Comparison of ENCODE assay signal across 8 cellular contexts in genomic region chr18:21112543-21113105, GRCh38. TPM values are rescaled to one million over a fixed set of nuclear protein-coding genes. Genes with fewer than 3 reads are reported as not detected.
DNase-seq lines count a peak whose midpoint lies in the region; ATAC-seq and TF ChIP-seq lines count a peak whose summit lies in the region.

No MANE protein-coding gene starts in this region.

- H3K36me3 ChIP-seq in MG63 (peaks cover 6% of the 10 kb centered on the region; the same call in 1 of the 2 replicates), duodenal mucosa (ENCODE audit: control insufficient read depth in 1 of 2, insufficient read depth in 2 of 2, low read length in 2 of 2) (no peaks in the 10 kb centered on the region)

- H3K27ac ChIP-seq in duodenal mucosa (ENCODE audit: low read depth, low read length) = no peak overlapping the region

- no peaks in the 10 kb centered on the region for H3K36me3 Mint-ChIP-seq in CD14-positive monocyte
- H3K36me3 Mint-ChIP-seq in natural killer cell = no peaks in the 10 kb centered on the region

- peak overlapping the region; percentile 95 to 97 for H3K4me3 Mint-ChIP-seq in CD14-positive monocyte
- no peak overlapping the region for H3K4me3 Mint-ChIP-seq in natural killer cell

- intact Hi-C loops in CD14-positive monocyte (cut with micrococcal nuclease) (loop anchor here in 1 of 2 donors (10.0 kb wide), 1 partner anchor 52 kb away; no protein-coding TSS in a partner anchor), natural killer cell (cut with micrococcal nuclease) (loop anchor here (5.0 kb wide), 1 partner anchor 65 kb away; no protein-coding TSS in a partner anchor)

- H3K4me1 ChIP-seq in duodenal mucosa (ENCODE audit: control insufficient read depth in 1 of 2, insufficient read depth in 2 of 2, low read length in 2 of 2) = peaks cover 13 to 16% of the 10 kb centered on the region in 2 donors

- peak overlapping the region; percentile 99 for H3K4me3 ChIP-seq in MG63
- peak overlapping the region; percentile 88 to 93 for H3K4me3 ChIP-seq in duodenal mucosa (ENCODE audit: low read depth in 1 of 2, low read length in 2 of 2)

- H3K27me3 ChIP-seq in MG63 (no peaks in the 10 kb centered on the region), duodenal mucosa (ENCODE audit: control insufficient read depth in 1 of 2, insufficient read depth in 2 of 2, low read length in 2 of 2) (no peaks in the 10 kb centered on the region)

- peak overlapping the region; percentile 13 to 83 for H3K9ac ChIP-seq in duodenal mucosa (ENCODE audit: low read depth in 1 of 2, low read length in 2 of 2)

- H3K27ac Mint-ChIP-seq in CD14-positive monocyte (peak overlapping the region; percentile 96 to 98 (median 97)), natural killer cell (peak overlapping the region; percentile 93)

- ATAC-seq in natural killer cell = no peak
- ATAC-seq in GM19397 (IDR thresholded peaks at IDR 0.05; ENCODE audit: unreplicated experiment) = no peak

- no peaks in the 10 kb centered on the region for H3K27me3 Mint-ChIP-seq in CD14-positive monocyte (ENCODE audit: low read depth in 3 of 3)
- H3K27me3 Mint-ChIP-seq in natural killer cell (ENCODE audit: low read depth in 2 of 2) = no peaks in the 10 kb centered on the region

- H3K4me1 Mint-ChIP-seq in CD14-positive monocyte (peaks cover 18% of the 10 kb centered on the region), natural killer cell (peaks cover 11 to 16% of the 10 kb centered on the region in 2 donors)

- DNase-seq in CD14-positive monocyte (ENCODE audit: low spot score) = no peak
- DNase-seq in MG63 = no peak
- DNase-seq in natural killer cell = no peak
- no peak for DNase-seq in ecto neural progenitor cell (ENCODE audit: low spot score)
- no peak for DNase-seq in putamen (ENCODE audit: low spot score)
- DNase-seq in NCI-H2171 (lab: John Stamatoyannopoulos, UW) = no peak

- TF ChIP-seq CTCF in CD14-positive monocyte (IDR thresholded peaks at IDR 0.05) (no peak), natural killer cell (IDR thresholded peaks at IDR 0.05) (no peak)

- H3K9me3 Mint-ChIP-seq in CD14-positive monocyte (no peaks in the 10 kb centered on the region), natural killer cell (no peaks in the 10 kb centered on the region)

- H3K9me3 ChIP-seq in MG63 (no peaks in the 10 kb centered on the region), duodenal mucosa (ENCODE audit: control insufficient read depth in 1 of 2, low read length in 2 of 2) (no peaks in the 10 kb centered on the region)

RNA-seq across cellular contexts. Expression of gene ROCK1, which starts 1.0 kb away (rescaled TPM):
- polyA plus RNA-seq in CD14-positive monocyte = 10 to 100 TPM; 10.2 to 20.3 TPM
- 12.4 and 16.4 TPM in 2 replicates for total RNA-seq in MG63 (2014; rRNA removed; shearing (Covaris generic); ENCODE audit: low replicate concordance)
- total RNA-seq in natural killer cell = 100 to 1,000 TPM; 139 to 152 (median 149) TPM
